10 cellular contexts compared by ENCODE assay signal in the genomic region with DNA sequence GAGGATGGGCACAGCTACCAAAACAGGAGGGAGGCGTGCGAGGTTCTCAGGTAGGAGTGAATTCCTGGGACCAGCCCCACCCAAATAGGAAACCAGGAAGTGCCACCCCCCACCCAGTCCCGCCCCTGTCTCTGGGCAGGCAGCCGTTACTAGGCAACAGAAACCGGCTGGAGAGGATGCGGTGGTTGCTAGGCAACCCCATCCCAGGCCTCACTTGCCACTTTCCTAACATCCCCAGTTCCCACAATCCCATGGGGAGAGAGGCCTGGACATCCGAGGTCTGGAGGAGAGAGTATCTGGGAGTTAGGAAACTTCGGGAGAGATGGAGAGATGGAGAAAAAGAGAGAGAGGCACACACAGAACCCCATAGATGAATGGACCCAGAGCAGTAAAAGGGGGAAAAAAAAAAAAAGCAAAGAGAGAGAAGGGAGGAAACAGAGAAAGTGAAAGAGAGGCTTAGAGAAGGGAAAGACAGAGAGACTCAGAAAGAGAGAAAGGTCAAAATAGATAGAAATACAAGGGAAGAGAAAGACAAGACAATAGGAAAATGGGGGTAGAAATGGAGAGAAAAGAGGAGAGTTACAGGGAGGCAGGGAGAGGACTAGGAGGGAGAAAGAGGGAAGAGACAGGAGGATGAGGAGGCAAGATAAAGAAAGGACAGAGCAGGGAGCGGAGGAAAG. TPM values are rescaled to one million over a fixed set of nuclear protein-coding genes. Genes with fewer than 3 reads are reported as not detected.
DNase-seq lines count a peak whose midpoint lies in the region; FAIRE-seq lines count a peak whose summit lies in the region.
"Had no signal": no experiment of that assay in that cellular context is flagged by ENCODE, and none has a peak within 500 bp of the region (broad histone marks: within the 10 kb centered on the region; RNA-seq: fewer than 3 reads in every experiment).

No MANE protein-coding gene starts in this region.

- no peak for FAIRE-seq in HTR-8/SVneo (lab: Jason Lieb, UNC)

- DNase-seq in EH (ENCODE audit: low read depth) (peak; percentile 53), NAMALWA (ENCODE audit: low spot score) (peak; percentile 44), amniotic epithelial cell (ENCODE audit: low read depth) (peak; percentile 37), myocyte (ENCODE audit: low read depth) (peak; percentile 21), GDM1 (lab: John Stamatoyannopoulos, UW) (no peak), HTR-8/SVneo (ENCODE audit: insufficient read length, low spot score) (no peak), HCEC 1CT (no peak)
- DNase-seq: activated CD4-positive, alpha-beta T cell treated with anti-CD3 and anti-CD28 coated beads for 48 hours; kidney glomerular epithelial cell; spleen had no signal

RNA-seq across cellular contexts. Expression of gene GRIK5, which starts 3.8 kb away (rescaled TPM):
- 0.13 TPM in 1 of 2 replicates, not detected in the other for total RNA-seq in myocyte
- 0.20 TPM for polyA plus RNA-seq in myocyte (2012)

RNA-seq across cellular contexts. Expression of gene ZNF574, which starts 9.8 kb away (rescaled TPM):
- 18.6 and 20.1 TPM in 2 replicates for total RNA-seq in myocyte
- 10.7 TPM for polyA plus RNA-seq in myocyte (2012)

Comparison
In these comparisons a context has a peak if more than half of its experiments do, and no peak if none do; other contexts are left out.
1. DNase-seq: peak in EH (single experiment), NAMALWA (single experiment), amniotic epithelial cell (single experiment) and myocyte (single experiment); none in GDM1 (single experiment), HTR-8/SVneo (single experiment) and HCEC 1CT (single experiment).